Comparison of ENCODE assay signal across 8 cellular contexts in the genomic region with DNA sequence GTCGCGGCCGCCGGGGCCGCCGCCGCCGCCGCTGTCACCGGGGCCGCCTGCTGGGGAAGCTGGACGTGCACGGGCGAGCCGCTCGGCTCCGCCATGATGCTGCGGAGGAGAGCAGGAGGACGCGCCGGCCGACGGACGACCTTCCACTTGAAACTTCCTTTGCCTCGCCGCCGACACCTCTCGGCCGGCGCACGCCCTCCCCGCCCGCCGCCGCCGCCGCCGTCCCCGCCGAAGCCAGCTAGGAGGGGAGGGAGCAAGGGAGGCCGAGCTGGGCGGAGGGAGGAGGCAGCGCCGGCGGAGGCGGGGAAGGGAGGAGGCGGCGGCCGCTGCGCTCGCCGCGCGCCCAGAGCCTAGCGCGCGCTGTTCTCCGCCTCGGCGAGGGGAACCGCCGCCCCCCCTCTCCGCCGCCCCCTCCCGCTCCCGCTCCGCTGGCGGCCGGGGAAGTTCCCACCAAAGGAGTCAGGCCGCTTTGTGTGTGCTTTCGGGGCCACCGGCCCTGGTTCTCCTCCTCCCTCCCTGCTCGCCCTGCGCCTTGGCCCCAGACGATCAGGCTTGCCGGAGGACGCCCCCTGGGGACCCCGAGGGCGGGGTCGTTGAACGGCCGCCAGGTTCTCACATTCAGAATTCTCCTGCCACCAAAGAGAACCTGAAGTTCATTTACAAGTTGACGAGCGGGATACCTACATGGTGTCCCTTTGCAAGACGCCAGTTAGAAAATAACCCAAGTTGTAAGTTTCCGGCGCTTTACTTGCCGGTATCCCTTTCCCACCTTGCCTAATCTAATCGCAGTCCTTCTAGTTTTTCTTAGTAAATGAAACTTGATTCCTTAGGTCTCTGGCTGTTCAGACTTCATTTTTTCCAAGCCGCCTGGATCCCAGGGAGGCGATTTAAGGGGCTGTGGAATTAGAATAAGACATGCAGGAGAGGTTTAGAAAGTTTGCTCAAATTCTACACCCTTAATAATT. TPM values are rescaled to one million over a fixed set of nuclear protein-coding genes. Genes with fewer than 3 reads are reported as not detected.
DNase-seq lines count a peak whose midpoint lies in the region; ATAC-seq and TF ChIP-seq lines count a peak whose summit lies in the region.

TSS of gene STK39 (minus strand) at position 255 of the 965 bp plus-strand sequence. CDS start at position 95, 160 bp downstream.

- no peaks in the 10 kb centered on the region for H3K27me3 ChIP-seq in ACC112 (ENCODE audit: insufficient read depth, low read length)
- H3K27me3 ChIP-seq in kidney epithelial cell (ENCODE audit: control insufficient read depth, insufficient read depth, low read length) = no peaks in the 10 kb centered on the region

- peaks cover 35% of the 10 kb centered on the region for H3K79me2 ChIP-seq in ACC112 (ENCODE audit: control insufficient read depth, insufficient read depth, low read length, unreplicated experiment)

- H3K4me1 ChIP-seq in ACC112 (ENCODE audit: control insufficient read depth, insufficient read depth, low read length, unreplicated experiment) = peaks cover 26% of the 10 kb centered on the region

- peaks cover 50% of the 10 kb centered on the region for H3K4me1 Mint-ChIP-seq in chondrocyte (ENCODE audit: low read depth)

- H3K27ac ChIP-seq in ACC112 (ENCODE audit: low read depth, low read length) = peak within 1 kb of the TSS; percentile 33; the same call in 1 of the 2 replicates

- H3K4me3 Mint-ChIP-seq in chondrocyte (ENCODE audit: unreplicated experiment) = peak within 1 kb of the TSS; percentile 94

- DNase-seq in NCI-H345 (lab: John Stamatoyannopoulos, UW) (peak; percentile 77), chondrocyte (ENCODE audit: low spot score) (no peak), kidney epithelial cell (ENCODE audit: low read depth) (no peak)
- peak; percentile 79 for DNase-seq in activated CD4-positive, CD25-positive, alpha-beta regulatory T cell treated with anti-CD3 and anti-CD28 coated beads, Interleukin-2, amount 50 U/mL, for 72 hours
- peak; percentile 53 to 60 for DNase-seq in stimulated activated CD4-positive, alpha-beta T cell treated with anti-CD3 and anti-CD28 coated beads, Interleukin-15, amount 100 ng/mL, for 48 hours (ENCODE audit: low read depth in 2 of 2)

- no peaks in the 10 kb centered on the region for H3K36me3 Mint-ChIP-seq in chondrocyte (ENCODE audit: low read depth)

- ATAC-seq in GM18861 (IDR thresholded peaks at IDR 0.05; ENCODE audit: unreplicated experiment) (peak; percentile 68), HG03103 (IDR thresholded peaks at IDR 0.05; ENCODE audit: low read depth, unreplicated experiment) (peak; percentile 79)

- H3K36me3 ChIP-seq in ACC112 (ENCODE audit: insufficient read depth, low read length) (no peaks in the 10 kb centered on the region), kidney epithelial cell (ENCODE audit: control insufficient read depth, insufficient read depth, low read length) (no peaks in the 10 kb centered on the region)

- H3K4me3 ChIP-seq in ACC112 (ENCODE audit: low read depth, low read length) (peak within 1 kb of the TSS; percentile 90), kidney epithelial cell (ENCODE audit: low read depth, low read length) (peak within 1 kb of the TSS; percentile 77)

- peak; percentile 46 for TF ChIP-seq CTCF in chondrocyte (IDR thresholded peaks at IDR 0.05)
- peak; percentile 13 for TF ChIP-seq CTCF in kidney epithelial cell (IDR thresholded peaks at IDR 0.05; ENCODE audit: insufficient read depth, low read length, poor library complexity, severe bottlenecking)

- no peaks in the 10 kb centered on the region for H3K9me3 Mint-ChIP-seq in chondrocyte (ENCODE audit: low read depth)

- peak within 1 kb of the TSS; percentile 93 for H3K27ac Mint-ChIP-seq in chondrocyte (ENCODE audit: unreplicated experiment)

- peak within 1 kb of the TSS; percentile 76 for H2AFZ ChIP-seq in ACC112 (ENCODE audit: low read length, unreplicated experiment)

- no peaks in the 10 kb centered on the region for H3K27me3 Mint-ChIP-seq in chondrocyte (ENCODE audit: low read depth)

RNA-seq across cellular contexts. Expression of gene STK39, which starts in this region (rescaled TPM):
- total RNA-seq in chondrocyte (31.9 to 34.8 TPM (median 34.3 TPM) in 3 replicates), kidney epithelial cell (27.2 and 30.1 TPM in 2 replicates)

Comparison
In these comparisons a context has a peak if more than half of its experiments do, and no peak if none do; other contexts are left out.
1. DNase-seq: peak in NCI-H345 (single experiment), activated CD4-positive, CD25-positive, alpha-beta regulatory T cell treated with anti-CD3 and anti-CD28 coated beads, Interleukin-2, amount 50 U/mL, for 72 hours (single experiment) and stimulated activated CD4-positive, alpha-beta T cell treated with anti-CD3 and anti-CD28 coated beads, Interleukin-15, amount 100 ng/mL, for 48 hours (2 of 2); none in chondrocyte (single experiment) and kidney epithelial cell (single experiment).